In genomic region chr6:6857528-6857927, GRCh38 we compare ENCODE assay signal across 17 cellular contexts.
DNase-seq lines count a peak whose midpoint lies in the region; ATAC-seq, FAIRE-seq and TF ChIP-seq lines count a peak whose summit lies in the region.
"Had no signal": no experiment of that assay in that cellular context is flagged by ENCODE, and none has a peak within 500 bp of the region (broad histone marks: within the 10 kb centered on the region; RNA-seq: fewer than 3 reads in every experiment).

No MANE protein-coding gene starts in this region.

- H3K27ac ChIP-seq in SK-N-MC (peak overlapping the region; percentile 28; the same call in 1 of the 2 replicates), small intestine (ENCODE audit: low read depth in 1 of 2, low read length in 1 of 2) (peak overlapping the region; percentile 83 to 92)

- POLR2A ChIA-PET in T-cell (lab: Charles Lee): interaction anchor here in 1 of 2 donors (0.6 kb wide), 1 partner anchor 576 kb away, joined by 7 read pairs; no protein-coding TSS in a partner anchor

- intact Hi-C loops in Calu3 (cut with micrococcal nuclease; ENCODE audit: unreplicated experiment): no loop called here

- no peak for FAIRE-seq in small intestine (lab: Jason Lieb, UNC)

- H3K27me3 Mint-ChIP-seq in Calu3 (ENCODE audit: unreplicated experiment) (no peaks in the 10 kb centered on the region), T-cell (no peaks in the 10 kb centered on the region)

- H3K27ac Mint-ChIP-seq in Calu3 (ENCODE audit: unreplicated experiment) (no peak overlapping the region), T-cell (no peak overlapping the region)
- H3K27ac Mint-ChIP-seq: activated CD4-positive, alpha-beta memory T cell treated with anti-CD3 and anti-CD28 coated beads, Interleukin-2, amount 10 ng/mL, durations not matched to agents 7 days and 5 days had no signal

- no peak overlapping the region for H3K9ac ChIP-seq in SK-N-MC (ENCODE audit: insufficient read length)
- H3K9ac ChIP-seq: SK-N-SH had no signal

- H3K4me3 ChIP-seq in SK-N-MC: no peak overlapping the region
- H3K4me3 ChIP-seq in small intestine (ENCODE audit: low read depth in 1 of 2, low read length in 2 of 2): no peak overlapping the region

- no peak for TF ChIP-seq CTCF in Calu3 (IDR thresholded peaks at IDR 0.05; ENCODE audit: unreplicated experiment)

- H3K9me3 Mint-ChIP-seq in Calu3 (ENCODE audit: low read depth, unreplicated experiment) (no peaks in the 10 kb centered on the region), T-cell (no peaks in the 10 kb centered on the region)
- H3K9me3 Mint-ChIP-seq: activated CD4-positive, alpha-beta memory T cell treated with anti-CD3 and anti-CD28 coated beads, Interleukin-2, amount 10 ng/mL, durations not matched to agents 7 days and 5 days; naive thymus-derived CD8-positive, alpha-beta T cell had no signal

- H3K36me3 ChIP-seq in SK-N-MC (ENCODE audit: insufficient read depth, low read length) (no peaks in the 10 kb centered on the region), small intestine (ENCODE audit: control insufficient read depth in 2 of 2, insufficient read depth in 2 of 2, low read length in 2 of 2) (no peaks in the 10 kb centered on the region)

- ATAC-seq in esophagus mucosa (peak; percentile 83), T-cell (replicated peaks in 1 of 4) (no peak), HG03520 (IDR thresholded peaks at IDR 0.05; ENCODE audit: unreplicated experiment) (no peak), HG02970 (IDR thresholded peaks at IDR 0.05; ENCODE audit: low FRiP score, unreplicated experiment) (no peak)
- ATAC-seq: naive thymus-derived CD8-positive, alpha-beta T cell had no signal

- peaks cover 30% of the 10 kb centered on the region for H3K4me1 Mint-ChIP-seq in Calu3 (ENCODE audit: low read depth, unreplicated experiment)
- H3K4me1 Mint-ChIP-seq in T-cell: peaks cover 12 to 16% (median 13%) of the 10 kb centered on the region in 3 donors

- CTCF ChIA-PET in Calu3 (lab: Charles Lee) (interaction anchor here (1.3 kb wide), 1 partner anchor 46 kb away, joined by 3 read pairs; no protein-coding TSS in a partner anchor), T-cell (lab: Charles Lee) (no interaction called here)

- H3K9me3 ChIP-seq in SK-N-MC (ENCODE audit: low read depth, low read length): no peaks in the 10 kb centered on the region
- no peaks in the 10 kb centered on the region for H3K9me3 ChIP-seq in small intestine (ENCODE audit: control insufficient read depth, low read depth)
- H3K9me3 ChIP-seq: SK-N-SH had no signal

- no TSS peak for BruUV-seq in Calu3 (replicated peaks; lab: Mats Ljungman, UMichigan)

- H3K36me3 Mint-ChIP-seq in Calu3 (ENCODE audit: insufficient read depth, unreplicated experiment): no peaks in the 10 kb centered on the region
- no peaks in the 10 kb centered on the region for H3K36me3 Mint-ChIP-seq in T-cell
- H3K36me3 Mint-ChIP-seq: naive thymus-derived CD8-positive, alpha-beta T cell had no signal

- no peak for DNase-seq in Calu3
- no peak for DNase-seq in SK-N-MC (ENCODE audit: low read depth, low spot score)
- DNase-seq in small intestine: no peak
- DNase-seq in activated effector memory CD4-positive, alpha-beta T cell treated with anti-CD3 and anti-CD28 coated beads, Interleukin-2, amount 50 U/mL, for 16 hours: no peak
- no peak for DNase-seq in T-cell
- DNase-seq: activated CD4-positive, alpha-beta memory T cell treated with anti-CD3 and anti-CD28 coated beads, Interleukin-2, amount 10 ng/mL, durations not matched to agents 7 days and 5 days; amniotic stem cell; COR-L47; Kasumi-1; naive thymus-derived CD8-positive, alpha-beta T cell; NCI-H1694 treated with DMSO at 0.1 percent for 48 hours; NCI-H446; stimulated activated CD4-positive, alpha-beta T cell treated with anti-CD3 and anti-CD28 coated beads, Interleukin-12 subunit alpha, Interleukin-12 subunit beta, amount 100 ng/mL, for 4 hours had no signal

- peaks cover 0 to 4% of the 10 kb centered on the region in 2 donors for H3K4me1 ChIP-seq in small intestine (ENCODE audit: control insufficient read depth in 2 of 2, insufficient read depth in 1 of 2, low read depth in 1 of 2, low read length in 1 of 2)

- WGBS in small intestine, 3 donors: 24 to 58% (median 44%) methylated on average over 5 of the region's 5 CpGs

- H3K4me3 Mint-ChIP-seq in Calu3 (ENCODE audit: low read depth, unreplicated experiment): peak overlapping the region; percentile 60
- H3K4me3 Mint-ChIP-seq in T-cell: no peak overlapping the region

- no peaks in the 10 kb centered on the region for H3K27me3 ChIP-seq in small intestine (ENCODE audit: control insufficient read depth in 2 of 2, insufficient read depth in 2 of 2, low read length in 2 of 2)
